Comparison of ENCODE assay signal across 1 cellular context in the genomic region with DNA sequence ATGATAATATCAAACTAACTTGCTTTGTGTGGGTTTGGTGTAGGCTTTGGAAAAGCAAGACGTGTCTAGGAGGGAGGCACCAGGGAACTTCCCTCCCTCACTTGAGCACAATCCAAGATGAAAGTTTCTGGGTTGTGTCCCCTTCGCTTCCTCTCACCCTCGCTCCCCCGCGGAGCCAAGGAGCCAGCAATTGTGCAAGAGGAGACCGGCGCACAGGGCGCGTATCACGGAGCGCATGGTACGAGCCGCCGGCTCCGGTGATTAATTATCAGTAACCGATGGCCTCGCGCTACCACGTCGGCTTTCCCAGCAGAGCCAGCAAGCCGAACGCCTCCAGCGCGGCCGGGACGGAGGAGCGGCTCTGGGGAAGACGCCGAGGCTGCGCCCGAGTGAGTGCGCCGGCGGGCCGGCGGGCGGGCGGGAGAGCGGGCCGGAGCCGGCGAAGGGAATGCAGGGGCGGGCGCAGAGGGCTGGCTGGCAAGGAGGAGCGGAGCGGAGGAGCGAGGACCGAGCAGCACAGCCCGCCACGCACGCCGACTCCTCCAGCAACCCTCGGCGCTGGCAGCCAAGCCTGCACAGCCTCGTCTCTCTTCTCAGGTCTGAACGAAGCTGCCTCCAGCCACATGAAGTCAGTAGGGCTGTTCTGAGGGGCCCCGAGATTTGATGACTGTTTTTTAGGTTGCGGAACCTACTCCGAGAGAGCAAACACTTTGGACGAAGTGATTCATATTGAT.
TF ChIP-seq lines count a peak whose summit lies in the region.

No MANE protein-coding gene starts in this region.

TF ChIP-seq in WTC11, 78 proteins besides CTCF, POLR2A, EP300 and RAD21 (continued from another document):
- TF ChIP-seq, protein P1, sequence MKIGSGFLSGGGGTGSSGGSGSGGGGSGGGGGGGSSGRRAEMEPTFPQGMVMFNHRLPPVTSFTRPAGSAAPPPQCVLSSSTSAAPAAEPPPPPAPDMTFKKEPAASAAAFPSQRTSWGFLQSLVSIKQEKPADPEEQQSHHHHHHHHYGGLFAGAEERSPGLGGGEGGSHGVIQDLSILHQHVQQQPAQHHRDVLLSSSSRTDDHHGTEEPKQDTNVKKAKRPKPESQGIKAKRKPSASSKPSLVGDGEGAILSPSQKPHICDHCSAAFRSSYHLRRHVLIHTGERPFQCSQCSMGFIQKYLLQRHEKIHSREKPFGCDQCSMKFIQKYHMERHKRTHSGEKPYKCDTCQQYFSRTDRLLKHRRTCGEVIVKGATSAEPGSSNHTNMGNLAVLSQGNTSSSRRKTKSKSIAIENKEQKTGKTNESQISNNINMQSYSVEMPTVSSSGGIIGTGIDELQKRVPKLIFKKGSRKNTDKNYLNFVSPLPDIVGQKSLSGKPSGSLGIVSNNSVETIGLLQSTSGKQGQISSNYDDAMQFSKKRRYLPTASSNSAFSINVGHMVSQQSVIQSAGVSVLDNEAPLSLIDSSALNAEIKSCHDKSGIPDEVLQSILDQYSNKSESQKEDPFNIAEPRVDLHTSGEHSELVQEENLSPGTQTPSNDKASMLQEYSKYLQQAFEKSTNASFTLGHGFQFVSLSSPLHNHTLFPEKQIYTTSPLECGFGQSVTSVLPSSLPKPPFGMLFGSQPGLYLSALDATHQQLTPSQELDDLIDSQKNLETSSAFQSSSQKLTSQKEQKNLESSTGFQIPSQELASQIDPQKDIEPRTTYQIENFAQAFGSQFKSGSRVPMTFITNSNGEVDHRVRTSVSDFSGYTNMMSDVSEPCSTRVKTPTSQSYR (CRISPR knock-in tag; IDR thresholded peaks at IDR 0.05): 0 out of 2 replicates have a peak, but pooled peaks have one; percentile 43
- TF ChIP-seq ZNF671 (CRISPR knock-in tag; IDR thresholded peaks at IDR 0.05) (no peak), ELF4 (CRISPR knock-in tag; IDR thresholded peaks at IDR 0.05; ENCODE audit: low read depth) (no peak), SP1 (CRISPR knock-in tag; conservative IDR thresholded peaks at IDR 0.05) (peak; percentile 52), ZNF263 (CRISPR knock-in tag; IDR thresholded peaks at IDR 0.05; ENCODE audit: low read depth) (peak; percentile 66; the same call in 1 of the 2 replicates), NR1H2 (CRISPR knock-in tag; IDR thresholded peaks at IDR 0.05) (no peak), TEAD1 (CRISPR knock-in tag; IDR thresholded peaks at IDR 0.05) (peak; percentile 74; the same call in 1 of the 2 replicates), ETV6 (CRISPR knock-in tag; IDR thresholded peaks at IDR 0.05) (peak; percentile 72; the same call in 1 of the 2 replicates), HMGA2 (CRISPR knock-in tag; IDR thresholded peaks at IDR 0.05) (no peak), KAT7 (CRISPR knock-in tag; IDR thresholded peaks at IDR 0.05; ENCODE audit: borderline replicate concordance) (peak; percentile 99), ZNF121 (CRISPR knock-in tag; IDR thresholded peaks at IDR 0.05) (no peak), TCF7 (CRISPR knock-in tag; IDR thresholded peaks at IDR 0.05; ENCODE audit: low read depth) (0 out of 2 replicates have a peak, but pooled peaks have one; percentile 33), MYBL2 (CRISPR knock-in tag; IDR thresholded peaks at IDR 0.05) (0 out of 2 replicates have a peak, but pooled peaks have one; percentile 81), PRRX2 (CRISPR knock-in tag; IDR thresholded peaks at IDR 0.05) (no peak), FOXP1 (CRISPR knock-in tag; IDR thresholded peaks at IDR 0.05; ENCODE audit: borderline replicate concordance) (peak; percentile 74; the same call in 1 of the 2 replicates), RELA (CRISPR knock-in tag; IDR thresholded peaks at IDR 0.05; ENCODE audit: borderline replicate concordance) (peak; percentile 79; the same call in 1 of the 2 replicates), ZBTB21 (CRISPR knock-in tag; IDR thresholded peaks at IDR 0.05; ENCODE audit: borderline replicate concordance) (peak; percentile 46; the same call in 1 of the 2 replicates)
- TF ChIP-seq, protein P2, sequence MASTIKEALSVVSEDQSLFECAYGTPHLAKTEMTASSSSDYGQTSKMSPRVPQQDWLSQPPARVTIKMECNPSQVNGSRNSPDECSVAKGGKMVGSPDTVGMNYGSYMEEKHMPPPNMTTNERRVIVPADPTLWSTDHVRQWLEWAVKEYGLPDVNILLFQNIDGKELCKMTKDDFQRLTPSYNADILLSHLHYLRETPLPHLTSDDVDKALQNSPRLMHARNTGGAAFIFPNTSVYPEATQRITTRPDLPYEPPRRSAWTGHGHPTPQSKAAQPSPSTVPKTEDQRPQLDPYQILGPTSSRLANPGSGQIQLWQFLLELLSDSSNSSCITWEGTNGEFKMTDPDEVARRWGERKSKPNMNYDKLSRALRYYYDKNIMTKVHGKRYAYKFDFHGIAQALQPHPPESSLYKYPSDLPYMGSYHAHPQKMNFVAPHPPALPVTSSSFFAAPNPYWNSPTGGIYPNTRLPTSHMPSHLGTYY (CRISPR knock-in tag; IDR thresholded peaks at IDR 0.05): no peak
- TF ChIP-seq, protein P3, sequence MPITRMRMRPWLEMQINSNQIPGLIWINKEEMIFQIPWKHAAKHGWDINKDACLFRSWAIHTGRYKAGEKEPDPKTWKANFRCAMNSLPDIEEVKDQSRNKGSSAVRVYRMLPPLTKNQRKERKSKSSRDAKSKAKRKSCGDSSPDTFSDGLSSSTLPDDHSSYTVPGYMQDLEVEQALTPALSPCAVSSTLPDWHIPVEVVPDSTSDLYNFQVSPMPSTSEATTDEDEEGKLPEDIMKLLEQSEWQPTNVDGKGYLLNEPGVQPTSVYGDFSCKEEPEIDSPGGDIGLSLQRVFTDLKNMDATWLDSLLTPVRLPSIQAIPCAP (CRISPR knock-in tag; IDR thresholded peaks at IDR 0.05): peak; percentile 48; the same call in 1 of the 2 replicates
- TF ChIP-seq, protein P4, sequence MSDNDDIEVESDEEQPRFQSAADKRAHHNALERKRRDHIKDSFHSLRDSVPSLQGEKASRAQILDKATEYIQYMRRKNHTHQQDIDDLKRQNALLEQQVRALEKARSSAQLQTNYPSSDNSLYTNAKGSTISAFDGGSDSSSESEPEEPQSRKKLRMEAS (CRISPR knock-in tag; IDR thresholded peaks at IDR 0.05): peak; percentile 75
- TF ChIP-seq, protein P5, sequence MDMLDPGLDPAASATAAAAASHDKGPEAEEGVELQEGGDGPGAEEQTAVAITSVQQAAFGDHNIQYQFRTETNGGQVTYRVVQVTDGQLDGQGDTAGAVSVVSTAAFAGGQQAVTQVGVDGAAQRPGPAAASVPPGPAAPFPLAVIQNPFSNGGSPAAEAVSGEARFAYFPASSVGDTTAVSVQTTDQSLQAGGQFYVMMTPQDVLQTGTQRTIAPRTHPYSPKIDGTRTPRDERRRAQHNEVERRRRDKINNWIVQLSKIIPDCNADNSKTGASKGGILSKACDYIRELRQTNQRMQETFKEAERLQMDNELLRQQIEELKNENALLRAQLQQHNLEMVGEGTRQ (CRISPR knock-in tag; IDR thresholded peaks at IDR 0.05): no peak
- TF ChIP-seq, protein P6, sequence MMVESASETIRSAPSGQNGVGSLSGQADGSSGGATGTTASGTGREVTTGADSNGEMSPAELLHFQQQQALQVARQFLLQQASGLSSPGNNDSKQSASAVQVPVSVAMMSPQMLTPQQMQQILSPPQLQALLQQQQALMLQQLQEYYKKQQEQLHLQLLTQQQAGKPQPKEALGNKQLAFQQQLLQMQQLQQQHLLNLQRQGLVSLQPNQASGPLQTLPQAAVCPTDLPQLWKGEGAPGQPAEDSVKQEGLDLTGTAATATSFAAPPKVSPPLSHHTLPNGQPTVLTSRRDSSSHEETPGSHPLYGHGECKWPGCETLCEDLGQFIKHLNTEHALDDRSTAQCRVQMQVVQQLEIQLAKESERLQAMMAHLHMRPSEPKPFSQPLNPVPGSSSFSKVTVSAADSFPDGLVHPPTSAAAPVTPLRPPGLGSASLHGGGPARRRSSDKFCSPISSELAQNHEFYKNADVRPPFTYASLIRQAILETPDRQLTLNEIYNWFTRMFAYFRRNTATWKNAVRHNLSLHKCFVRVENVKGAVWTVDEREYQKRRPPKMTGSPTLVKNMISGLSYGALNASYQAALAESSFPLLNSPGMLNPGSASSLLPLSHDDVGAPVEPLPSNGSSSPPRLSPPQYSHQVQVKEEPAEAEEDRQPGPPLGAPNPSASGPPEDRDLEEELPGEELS (CRISPR knock-in tag; IDR thresholded peaks at IDR 0.05): peak; percentile 29; the same call in 1 of the 2 replicates
- TF ChIP-seq, protein P7, sequence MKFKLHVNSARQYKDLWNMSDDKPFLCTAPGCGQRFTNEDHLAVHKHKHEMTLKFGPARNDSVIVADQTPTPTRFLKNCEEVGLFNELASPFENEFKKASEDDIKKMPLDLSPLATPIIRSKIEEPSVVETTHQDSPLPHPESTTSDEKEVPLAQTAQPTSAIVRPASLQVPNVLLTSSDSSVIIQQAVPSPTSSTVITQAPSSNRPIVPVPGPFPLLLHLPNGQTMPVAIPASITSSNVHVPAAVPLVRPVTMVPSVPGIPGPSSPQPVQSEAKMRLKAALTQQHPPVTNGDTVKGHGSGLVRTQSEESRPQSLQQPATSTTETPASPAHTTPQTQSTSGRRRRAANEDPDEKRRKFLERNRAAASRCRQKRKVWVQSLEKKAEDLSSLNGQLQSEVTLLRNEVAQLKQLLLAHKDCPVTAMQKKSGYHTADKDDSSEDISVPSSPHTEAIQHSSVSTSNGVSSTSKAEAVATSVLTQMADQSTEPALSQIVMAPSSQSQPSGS (CRISPR knock-in tag; IDR thresholded peaks at IDR 0.05; ENCODE audit: borderline replicate concordance, low read depth): no peak
- TF ChIP-seq, protein P8, sequence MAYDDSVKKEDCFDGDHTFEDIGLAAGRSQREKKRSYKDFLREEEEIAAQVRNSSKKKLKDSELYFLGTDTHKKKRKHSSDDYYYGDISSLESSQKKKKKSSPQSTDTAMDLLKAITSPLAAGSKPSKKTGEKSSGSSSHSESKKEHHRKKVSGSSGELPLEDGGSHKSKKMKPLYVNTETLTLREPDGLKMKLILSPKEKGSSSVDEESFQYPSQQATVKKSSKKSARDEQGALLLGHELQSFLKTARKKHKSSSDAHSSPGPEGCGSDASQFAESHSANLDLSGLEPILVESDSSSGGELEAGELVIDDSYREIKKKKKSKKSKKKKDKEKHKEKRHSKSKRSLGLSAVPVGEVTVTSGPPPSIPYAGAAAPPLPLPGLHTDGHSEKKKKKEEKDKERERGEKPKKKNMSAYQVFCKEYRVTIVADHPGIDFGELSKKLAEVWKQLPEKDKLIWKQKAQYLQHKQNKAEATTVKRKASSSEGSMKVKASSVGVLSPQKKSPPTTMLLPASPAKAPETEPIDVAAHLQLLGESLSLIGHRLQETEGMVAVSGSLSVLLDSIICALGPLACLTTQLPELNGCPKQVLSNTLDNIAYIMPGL (CRISPR knock-in tag; IDR thresholded peaks at IDR 0.05): peak; percentile 91
- TF ChIP-seq, protein P9, sequence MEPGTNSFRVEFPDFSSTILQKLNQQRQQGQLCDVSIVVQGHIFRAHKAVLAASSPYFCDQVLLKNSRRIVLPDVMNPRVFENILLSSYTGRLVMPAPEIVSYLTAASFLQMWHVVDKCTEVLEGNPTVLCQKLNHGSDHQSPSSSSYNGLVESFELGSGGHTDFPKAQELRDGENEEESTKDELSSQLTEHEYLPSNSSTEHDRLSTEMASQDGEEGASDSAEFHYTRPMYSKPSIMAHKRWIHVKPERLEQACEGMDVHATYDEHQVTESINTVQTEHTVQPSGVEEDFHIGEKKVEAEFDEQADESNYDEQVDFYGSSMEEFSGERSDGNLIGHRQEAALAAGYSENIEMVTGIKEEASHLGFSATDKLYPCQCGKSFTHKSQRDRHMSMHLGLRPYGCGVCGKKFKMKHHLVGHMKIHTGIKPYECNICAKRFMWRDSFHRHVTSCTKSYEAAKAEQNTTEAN (CRISPR knock-in tag; IDR thresholded peaks at IDR 0.05): peak; percentile 68; the same call in 1 of the 2 replicates
- TF ChIP-seq, protein P10, sequence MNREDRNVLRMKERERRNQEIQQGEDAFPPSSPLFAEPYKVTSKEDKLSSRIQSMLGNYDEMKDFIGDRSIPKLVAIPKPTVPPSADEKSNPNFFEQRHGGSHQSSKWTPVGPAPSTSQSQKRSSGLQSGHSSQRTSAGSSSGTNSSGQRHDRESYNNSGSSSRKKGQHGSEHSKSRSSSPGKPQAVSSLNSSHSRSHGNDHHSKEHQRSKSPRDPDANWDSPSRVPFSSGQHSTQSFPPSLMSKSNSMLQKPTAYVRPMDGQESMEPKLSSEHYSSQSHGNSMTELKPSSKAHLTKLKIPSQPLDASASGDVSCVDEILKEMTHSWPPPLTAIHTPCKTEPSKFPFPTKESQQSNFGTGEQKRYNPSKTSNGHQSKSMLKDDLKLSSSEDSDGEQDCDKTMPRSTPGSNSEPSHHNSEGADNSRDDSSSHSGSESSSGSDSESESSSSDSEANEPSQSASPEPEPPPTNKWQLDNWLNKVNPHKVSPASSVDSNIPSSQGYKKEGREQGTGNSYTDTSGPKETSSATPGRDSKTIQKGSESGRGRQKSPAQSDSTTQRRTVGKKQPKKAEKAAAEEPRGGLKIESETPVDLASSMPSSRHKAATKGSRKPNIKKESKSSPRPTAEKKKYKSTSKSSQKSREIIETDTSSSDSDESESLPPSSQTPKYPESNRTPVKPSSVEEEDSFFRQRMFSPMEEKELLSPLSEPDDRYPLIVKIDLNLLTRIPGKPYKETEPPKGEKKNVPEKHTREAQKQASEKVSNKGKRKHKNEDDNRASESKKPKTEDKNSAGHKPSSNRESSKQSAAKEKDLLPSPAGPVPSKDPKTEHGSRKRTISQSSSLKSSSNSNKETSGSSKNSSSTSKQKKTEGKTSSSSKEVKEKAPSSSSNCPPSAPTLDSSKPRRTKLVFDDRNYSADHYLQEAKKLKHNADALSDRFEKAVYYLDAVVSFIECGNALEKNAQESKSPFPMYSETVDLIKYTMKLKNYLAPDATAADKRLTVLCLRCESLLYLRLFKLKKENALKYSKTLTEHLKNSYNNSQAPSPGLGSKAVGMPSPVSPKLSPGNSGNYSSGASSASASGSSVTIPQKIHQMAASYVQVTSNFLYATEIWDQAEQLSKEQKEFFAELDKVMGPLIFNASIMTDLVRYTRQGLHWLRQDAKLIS (CRISPR knock-in tag; IDR thresholded peaks at IDR 0.05; ENCODE audit: borderline replicate concordance): peak; percentile 91
